ENCODE assay signal across 8 cellular contexts in genomic region chr21:46297311-46298082, GRCh38. TPM values are rescaled to one million over a fixed set of nuclear protein-coding genes. Genes with fewer than 3 reads are reported as not detected.
DNase-seq lines count a peak whose midpoint lies in the region; ATAC-seq and TF ChIP-seq lines count a peak whose summit lies in the region.

No MANE protein-coding gene starts in this region.

- peaks cover 12% of the 10 kb centered on the region for H3K36me3 ChIP-seq in iPS DF 6.9 (ENCODE audit: control insufficient read depth, insufficient read depth, low read length)
- H3K36me3 ChIP-seq in skeletal muscle satellite cell (ENCODE audit: insufficient read depth, low read length), result peaks cover 6% of the 10 kb centered on the region

- no peaks in the 10 kb centered on the region for H3K27me3 Mint-ChIP-seq in activated naive CD8-positive, alpha-beta T cell

- no peaks in the 10 kb centered on the region for H3K9me3 Mint-ChIP-seq in activated naive CD8-positive, alpha-beta T cell (ENCODE audit: low read depth)

- peak; percentile 19 for TF ChIP-seq POLR2A in GM15510 (IDR thresholded peaks at IDR 0.05; ENCODE audit: borderline replicate concordance, extremely low read depth, insufficient read length)

- H3K36me3 Mint-ChIP-seq in activated naive CD8-positive, alpha-beta T cell, result peaks cover 2% of the 10 kb centered on the region

- peak overlapping the region; percentile 85 for H3K4me2 ChIP-seq in skeletal muscle satellite cell (ENCODE audit: low read length)

- peaks cover 4% of the 10 kb centered on the region for H3K4me1 Mint-ChIP-seq in activated naive CD8-positive, alpha-beta T cell (ENCODE audit: low read depth)

- H3K27me3 ChIP-seq in iPS DF 6.9 (ENCODE audit: control insufficient read depth, insufficient read depth, low read length) (no peaks in the 10 kb centered on the region), skeletal muscle satellite cell (ENCODE audit: control insufficient read depth, insufficient read depth, low read length) (no peaks in the 10 kb centered on the region)

- H3K27ac Mint-ChIP-seq in activated naive CD8-positive, alpha-beta T cell, result no peak overlapping the region

- DNase-seq in iPS DF 6.9 (ENCODE audit: low read depth, low spot score), result no peak
- DNase-seq in NCI-H187 (lab: John Stamatoyannopoulos, UW), result no peak
- no peak for DNase-seq in pons (ENCODE audit: low spot score)
- DNase-seq in NOMO-1 treated with DMSO at 0.1 percent for 48 hours (lab: John Stamatoyannopoulos, UW; ENCODE audit: unreplicated experiment), result no peak

- H3K9ac ChIP-seq in skeletal muscle satellite cell (ENCODE audit: low read depth, low read length), result peak overlapping the region; percentile 35

- no peaks in the 10 kb centered on the region for H3K4me1 ChIP-seq in iPS DF 6.9 (ENCODE audit: control insufficient read depth, insufficient read depth, low read length)
- H3K4me1 ChIP-seq in skeletal muscle satellite cell (ENCODE audit: control insufficient read depth, insufficient read depth, low read length), result peaks cover 29% of the 10 kb centered on the region

- no CpG with 5 or more reads among the region's 77 CpGs for WGBS in iPS DF 6.9 (ENCODE audit: insufficient coverage, insufficient read length)

- no peak for ATAC-seq in HG03457 (IDR thresholded peaks at IDR 0.05; ENCODE audit: unreplicated experiment)

- H3K4me3 ChIP-seq in iPS DF 6.9 (ENCODE audit: low read length) (peak overlapping the region; percentile 22; the same call in 1 of the 2 replicates), skeletal muscle satellite cell (ENCODE audit: low read length) (peak overlapping the region; percentile 39)

- H3K4me3 Mint-ChIP-seq in activated naive CD8-positive, alpha-beta T cell, result peak overlapping the region; percentile 80

- H3K27ac ChIP-seq in iPS DF 6.9 (ENCODE audit: low read length), result no peak overlapping the region

- H3K9me3 ChIP-seq in iPS DF 6.9 (ENCODE audit: control insufficient read depth, insufficient read depth, low read length) (no peaks in the 10 kb centered on the region), skeletal muscle satellite cell (replicated peaks; ENCODE audit: low read length) (no peaks in the 10 kb centered on the region)

RNA-seq across cellular contexts. Expression of gene YBEY, which starts 11.4 kb away (rescaled TPM):
- total RNA-seq in skeletal muscle satellite cell (2012; rRNA removed), result 17.2 and 19.0 TPM in 2 replicates

RNA-seq across cellular contexts. Expression of gene MCM3AP, which starts 12.1 kb away (rescaled TPM):
- total RNA-seq in skeletal muscle satellite cell (2012; rRNA removed), result 57.8 and 107 TPM in 2 replicates

RNA-seq across cellular contexts. Expression of gene C21orf58, which starts 26.2 kb away (rescaled TPM):
- 5.0 and 5.6 TPM in 2 replicates for total RNA-seq in skeletal muscle satellite cell (2012; rRNA removed)

RNA-seq across cellular contexts. Expression of gene PCNT, which starts 26.5 kb away (rescaled TPM):
- 16.2 and 21.2 TPM in 2 replicates for total RNA-seq in skeletal muscle satellite cell (2012; rRNA removed)
